12 cellular contexts compared by ENCODE assay signal in the genomic region with DNA sequence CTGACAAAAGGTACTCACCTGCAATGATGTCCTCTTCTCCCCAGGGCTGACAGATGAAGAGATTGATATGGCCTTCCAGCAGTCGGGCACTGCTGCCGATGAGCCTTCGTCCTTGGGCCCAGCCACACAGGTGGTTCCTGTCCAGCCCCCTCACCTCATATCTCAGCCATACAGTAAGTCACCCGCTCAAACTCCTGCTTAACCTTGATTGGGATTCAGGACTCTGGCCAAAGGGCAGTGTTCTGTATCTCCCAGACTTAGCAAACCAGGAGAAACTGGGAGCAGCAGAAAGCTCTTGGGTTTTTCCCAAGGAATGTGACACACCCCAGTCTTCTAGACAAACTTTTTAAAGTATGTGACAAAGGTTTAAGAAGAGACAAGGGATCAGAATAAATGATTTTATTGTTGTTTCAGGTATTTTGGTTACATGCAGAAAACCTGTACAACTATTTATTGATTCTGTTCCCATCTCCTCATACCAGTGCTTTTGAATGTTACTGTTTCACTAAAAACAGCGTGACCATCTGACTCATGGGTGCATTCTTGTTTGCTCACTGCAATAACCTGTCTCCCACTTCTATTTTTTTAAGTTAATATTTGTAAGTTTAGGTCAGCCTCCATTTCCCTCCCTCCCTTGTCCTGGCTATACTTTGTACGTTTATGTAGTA.
DNase-seq lines count a peak whose midpoint lies in the region; ATAC-seq and TF ChIP-seq lines count a peak whose summit lies in the region.
"Had no signal": no experiment of that assay in that cellular context is flagged by ENCODE, and none has a peak within 500 bp of the region (broad histone marks: within the 10 kb centered on the region; RNA-seq: fewer than 3 reads in every experiment).

No MANE protein-coding gene starts in this region.

- no peak overlapping the region for H3K18ac ChIP-seq in trophoblast cell (ENCODE audit: low read length)

- no peak overlapping the region for H3K9ac ChIP-seq in trophoblast cell (ENCODE audit: low read length)

- no peak overlapping the region for H2BK12ac ChIP-seq in trophoblast cell (ENCODE audit: low read length)

- no peak for TF ChIP-seq CTCF in fibroblast of pulmonary artery (IDR thresholded peaks at IDR 0.05; ENCODE audit: low read length, missing control alignments)
- TF ChIP-seq CTCF in transverse colon (IDR thresholded peaks at IDR 0.05) = no peak

- H3K4me3 ChIP-seq in SJSA1 = no peak overlapping the region
- H3K4me3 ChIP-seq in fibroblast of pulmonary artery (replicated peaks; ENCODE audit: low read depth, low read length) = no peak overlapping the region
- H3K4me3 ChIP-seq in trophoblast cell (ENCODE audit: low read depth, low read length) = no peak overlapping the region
- H3K4me3 ChIP-seq in transverse colon = no peak overlapping the region
- H3K4me3 ChIP-seq: colonic mucosa, upper lobe of left lung had no signal

- DNase-seq in EH (ENCODE audit: low read depth) (peak; percentile 81), SJSA1 (ENCODE audit: low read depth in 1 of 2, low spot score in 2 of 2) (peak in 1 of 2 experiments; percentile 52), fibroblast of pulmonary artery (ENCODE audit: low read depth) (peak; percentile 55), trophoblast cell (peak; percentile 60 to 80), foreskin melanocyte (no peak), transverse colon (no peak), DMS153 treated with DMSO at 0.1 percent for 48 hours (lab: John Stamatoyannopoulos, UW; ENCODE audit: unreplicated experiment) (no peak)
- DNase-seq: colonic mucosa, NCI-H2081 treated with DMSO at 0.1 percent for 48 hours had no signal

- in situ Hi-C loops in transverse colon (cut with MboI; ENCODE audit: low pct_ligation_motif_present in 1 of 4, low pct_unique_long_range_greater_than_20kb in 1 of 4, low sequenced_read_pairs in 3 of 4) = no loop called here

- peaks cover 15% of the 10 kb centered on the region for H3K4me1 ChIP-seq in SJSA1 (replicated peaks)
- H3K4me1 ChIP-seq in trophoblast cell (ENCODE audit: control insufficient read depth in 1 of 2, insufficient read depth in 2 of 2, low read length in 2 of 2) = peaks cover 3 to 4% of the 10 kb centered on the region in 2 experiments
- H3K4me1 ChIP-seq in transverse colon = no peaks in the 10 kb centered on the region
- H3K4me1 ChIP-seq: colonic mucosa had no signal

- no peak overlapping the region for H3K14ac ChIP-seq in trophoblast cell (ENCODE audit: low read length)

- no peak overlapping the region for H3K4ac ChIP-seq in trophoblast cell (ENCODE audit: low read depth, low read length)

- H2AK5ac ChIP-seq in trophoblast cell (ENCODE audit: low read length) = no peak overlapping the region

- no peak overlapping the region for H4K12ac ChIP-seq in trophoblast cell (ENCODE audit: low read depth, low read length)

- H4K8ac ChIP-seq in trophoblast cell (ENCODE audit: low read depth, low read length) = no peak overlapping the region

- H3K27ac ChIP-seq in SJSA1 (peak overlapping the region; percentile 64), trophoblast cell (ENCODE audit: low read depth, low read length) (no peak overlapping the region), transverse colon (no peak overlapping the region)
- H3K27ac ChIP-seq: colonic mucosa, neutrophil had no signal

- H3K9me3 ChIP-seq in SJSA1 (replicated peaks) (no peaks in the 10 kb centered on the region), trophoblast cell (ENCODE audit: insufficient read depth, low read depth, low read length) (no peaks in the 10 kb centered on the region), transverse colon (no peaks in the 10 kb centered on the region)
- H3K9me3 ChIP-seq: colonic mucosa, neutrophil, upper lobe of left lung had no signal

- no peak overlapping the region for H2AFZ ChIP-seq in trophoblast cell (ENCODE audit: insufficient read depth, low read length, poor library complexity)

- no peak for TF ChIP-seq POLR2A in transverse colon (IDR thresholded peaks at IDR 0.05)

- intact Hi-C loops in transverse colon (cut with DNase I; ENCODE audit: low total_unique reads) = no loop called here

- ATAC-seq in HG03097 (IDR thresholded peaks at IDR 0.05; ENCODE audit: low FRiP score, unreplicated experiment) = no peak

- no peaks in the 10 kb centered on the region for H3K79me1 ChIP-seq in trophoblast cell (ENCODE audit: low read length)

- WGBS in trophoblast cell (ENCODE audit: extremely low coverage, insufficient coverage, insufficient read length) = no CpG with 5 or more reads among the region's 6 CpGs
- WGBS in transverse colon (ENCODE audit: low coverage in 1 of 2), 2 donors = 57 to 80% methylated on average over 2 to 6 of the region's 6 CpGs

- H3K36me3 ChIP-seq in SJSA1 (peaks cover 3% of the 10 kb centered on the region; the same call in 1 of the 2 replicates), trophoblast cell (ENCODE audit: control insufficient read depth in 1 of 2, insufficient read depth in 2 of 2, low read length in 2 of 2) (no peaks in the 10 kb centered on the region), transverse colon (no peaks in the 10 kb centered on the region)
- H3K36me3 ChIP-seq: colonic mucosa had no signal

- no peak overlapping the region for H3K23ac ChIP-seq in trophoblast cell (ENCODE audit: low read length)

- no peak overlapping the region for H3K4me2 ChIP-seq in trophoblast cell (ENCODE audit: low read length)

- H2BK120ac ChIP-seq in trophoblast cell (ENCODE audit: insufficient read depth, low read length, poor library complexity) = no peak overlapping the region

- no peaks in the 10 kb centered on the region for H3K79me2 ChIP-seq in trophoblast cell (ENCODE audit: control insufficient read depth, insufficient read depth, low read length, poor library complexity)

- H2BK5ac ChIP-seq in trophoblast cell (ENCODE audit: low read depth, low read length, poor library complexity) = no peak overlapping the region

- no peak overlapping the region for H4K91ac ChIP-seq in trophoblast cell (ENCODE audit: low read depth, low read length)

- no peaks in the 10 kb centered on the region for H3K27me3 ChIP-seq in SJSA1 (replicated peaks)
- no peaks in the 10 kb centered on the region for H3K27me3 ChIP-seq in trophoblast cell (ENCODE audit: insufficient read depth, low read length)
- no peaks in the 10 kb centered on the region for H3K27me3 ChIP-seq in transverse colon
- H3K27me3 ChIP-seq: colonic mucosa, neutrophil, upper lobe of left lung had no signal

- no peak for TF ChIP-seq EP300 in transverse colon (IDR thresholded peaks at IDR 0.05; ENCODE audit: low read depth)

Comparison
In these comparisons a context has a peak if more than half of its experiments do, and no peak if none do; other contexts are left out.
1. DNase-seq: peak in EH (single experiment), fibroblast of pulmonary artery (single experiment) and trophoblast cell (2 of 2); none in foreskin melanocyte (single experiment), transverse colon (single experiment) and DMS153 treated with DMSO at 0.1 percent for 48 hours (single experiment).